Comparison of ENCODE assay signal across 25 cellular contexts in the genomic region with DNA sequence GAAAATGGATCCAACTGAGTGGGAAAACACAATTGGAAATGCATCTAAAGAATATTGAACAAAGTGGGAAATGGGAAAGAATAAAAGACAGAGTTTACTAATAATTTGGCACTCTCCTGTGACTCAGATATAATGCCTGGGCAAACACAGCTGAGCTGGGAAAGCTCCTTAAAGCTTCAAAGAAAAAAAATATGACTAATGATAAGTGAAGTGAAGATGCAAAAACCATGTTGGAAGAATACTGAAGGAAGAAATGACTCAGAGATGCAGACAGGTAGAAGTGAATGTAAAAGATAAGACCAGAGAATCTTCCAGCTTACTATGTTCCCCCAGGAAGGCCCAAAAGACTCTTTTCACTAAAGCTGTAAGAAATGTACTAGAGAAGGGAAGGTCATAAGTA.
DNase-seq lines count a peak whose midpoint lies in the region; ATAC-seq, FAIRE-seq and TF ChIP-seq lines count a peak whose summit lies in the region.
"Had no signal": no experiment of that assay in that cellular context is flagged by ENCODE, and none has a peak within 500 bp of the region (broad histone marks: within the 10 kb centered on the region; RNA-seq: fewer than 3 reads in every experiment).

No MANE protein-coding gene starts in this region.

- H3K9me3 ChIP-seq in esophagus squamous epithelium (no peaks in the 10 kb centered on the region), testis (no peaks in the 10 kb centered on the region), left ventricle myocardium inferior (replicated peaks) (no peaks in the 10 kb centered on the region)
- H3K9me3 ChIP-seq: BLaER1 treated with 17β-estradiol and CSF1 and Interleukin-3, amounts not matched to agents 10 nM and 100 nM; SJSA1 had no signal

- no peaks in the 10 kb centered on the region for H3K79me2 ChIP-seq in GM23338 (replicated peaks; ENCODE audit: insufficient read depth)

- ATAC-seq in GM23338, result no peak
- ATAC-seq: CD8-positive, alpha-beta T cell had no signal

- H3K4me2 ChIP-seq in GM23338, result no peak overlapping the region
- H3K4me2 ChIP-seq: BLaER1 treated with 17β-estradiol and CSF1 and Interleukin-3, amounts not matched to agents 10 nM and 100 nM had no signal

- H2AFZ ChIP-seq in GM23338, result 0 out of 2 replicates have a peak overlapping the region, but pooled peaks have one; percentile 64

- no peak overlapping the region for H3K27ac ChIP-seq in GM23338 (ENCODE audit: low read depth)
- H3K27ac ChIP-seq in esophagus squamous epithelium, result no peak overlapping the region
- no peak overlapping the region for H3K27ac ChIP-seq in testis
- H3K27ac ChIP-seq in left ventricle myocardium inferior (replicated peaks), result no peak overlapping the region
- H3K27ac ChIP-seq: BLaER1 treated with 17β-estradiol and CSF1 and Interleukin-3, amounts not matched to agents 10 nM and 100 nM; SJSA1 had no signal

- no peaks in the 10 kb centered on the region for H3K4me1 ChIP-seq in GM23338 (ENCODE audit: insufficient read depth)
- H3K4me1 ChIP-seq in esophagus squamous epithelium, result no peaks in the 10 kb centered on the region
- H3K4me1 ChIP-seq in testis, result no peaks in the 10 kb centered on the region
- no peaks in the 10 kb centered on the region for H3K4me1 ChIP-seq in left ventricle myocardium inferior
- H3K4me1 ChIP-seq: BLaER1 treated with 17β-estradiol and CSF1 and Interleukin-3, amounts not matched to agents 10 nM and 100 nM; SJSA1 had no signal

- no peaks in the 10 kb centered on the region for H4K20me1 ChIP-seq in GM23338 (replicated peaks; ENCODE audit: insufficient read depth)
- H4K20me1 ChIP-seq: BLaER1 treated with 17β-estradiol and CSF1 and Interleukin-3, amounts not matched to agents 10 nM and 100 nM had no signal

- TF ChIP-seq CTCF in GM23338 (conservative IDR thresholded peaks at IDR 0.05; ENCODE audit: low read depth in 2 of 2), result no peak
- no peak for TF ChIP-seq CTCF in esophagus squamous epithelium (IDR thresholded peaks at IDR 0.05)
- TF ChIP-seq CTCF in testis (IDR thresholded peaks at IDR 0.05), result no peak
- no peak for TF ChIP-seq CTCF in left ventricle myocardium inferior (IDR thresholded peaks at IDR 0.05; ENCODE audit: borderline replicate concordance)

- H3K27me3 Mint-ChIP-seq in GM23338 (ENCODE audit: insufficient read depth, low read depth, poor library complexity), result no peaks in the 10 kb centered on the region
- H3K27me3 Mint-ChIP-seq: IgD-negative memory B cell had no signal

- no peaks in the 10 kb centered on the region for H3K27me3 ChIP-seq in GM23338 (ENCODE audit: insufficient read depth)
- H3K27me3 ChIP-seq in esophagus squamous epithelium, result no peaks in the 10 kb centered on the region
- no peaks in the 10 kb centered on the region for H3K27me3 ChIP-seq in testis
- no peaks in the 10 kb centered on the region for H3K27me3 ChIP-seq in left ventricle myocardium inferior (ENCODE audit: low read depth)
- H3K27me3 ChIP-seq: BLaER1 treated with 17β-estradiol and CSF1 and Interleukin-3, amounts not matched to agents 10 nM and 100 nM had no signal

- H3K4me1 Mint-ChIP-seq in GM23338, result no peaks in the 10 kb centered on the region
- H3K4me1 Mint-ChIP-seq: IgD-negative memory B cell had no signal

- H3K9me3 Mint-ChIP-seq in GM23338, result no peaks in the 10 kb centered on the region

- H3K27ac Mint-ChIP-seq in GM23338, result no peak overlapping the region
- H3K27ac Mint-ChIP-seq: CD8-positive, alpha-beta T cell; IgD-negative memory B cell had no signal

- H3K4me3 ChIP-seq in GM23338 (no peak overlapping the region), esophagus squamous epithelium (no peak overlapping the region), testis (no peak overlapping the region), left ventricle myocardium inferior (no peak overlapping the region)
- H3K4me3 ChIP-seq: BLaER1 treated with 17β-estradiol and CSF1 and Interleukin-3, amounts not matched to agents 10 nM and 100 nM; SJSA1 had no signal

- H3K36me3 Mint-ChIP-seq in GM23338 (ENCODE audit: low read depth), result no peaks in the 10 kb centered on the region
- H3K36me3 Mint-ChIP-seq: CD8-positive, alpha-beta T cell; IgD-negative memory B cell had no signal

- no peaks in the 10 kb centered on the region for H3F3A ChIP-seq in GM23338 (replicated peaks; ENCODE audit: low read depth)

- no peaks in the 10 kb centered on the region for H3K9me2 ChIP-seq in GM23338 (ENCODE audit: insufficient read depth)

- no peak overlapping the region for H3K4me3 Mint-ChIP-seq in GM23338
- H3K4me3 Mint-ChIP-seq: CD8-positive, alpha-beta T cell; IgD-negative memory B cell had no signal

- no peak for FAIRE-seq in H54 (lab: Jason Lieb, UNC)
- FAIRE-seq: GM12891, GM18507, HTR-8/SVneo had no signal

- DNase-seq in GM23338 (ENCODE audit: low spot score) (no peak), NCI-H69 (lab: John Stamatoyannopoulos, UW) (peak; percentile 9), astrocyte of the hippocampus (ENCODE audit: low read depth, low spot score) (peak; percentile 3), iris pigment epithelial cell (ENCODE audit: low read depth) (peak; percentile 38), H54 (ENCODE audit: insufficient read length, low spot score) (no peak), esophagus squamous epithelium (lab: John Stamatoyannopoulos, UW) (no peak), testis (no peak), left ventricle myocardium inferior (no peak)
- DNase-seq: Calu3; CD8-positive, alpha-beta T cell; H7; Kasumi-1; NCI-H1105 treated with DMSO at 0.1 percent for 48 hours; NCI-H1694; NCI-H2081 treated with DMSO at 0.1 percent for 48 hours; NCI-H510A; NCI-H774; OCI-M1; RPMI8226 had no signal

- H3K36me3 ChIP-seq in GM23338 (ENCODE audit: insufficient read depth), result no peaks in the 10 kb centered on the region
- no peaks in the 10 kb centered on the region for H3K36me3 ChIP-seq in esophagus squamous epithelium
- H3K36me3 ChIP-seq in testis (ENCODE audit: low read depth, missing control alignments), result no peaks in the 10 kb centered on the region
- no peaks in the 10 kb centered on the region for H3K36me3 ChIP-seq in left ventricle myocardium inferior
- H3K36me3 ChIP-seq: BLaER1 treated with 17β-estradiol and CSF1 and Interleukin-3, amounts not matched to agents 10 nM and 100 nM; SJSA1 had no signal

- no peak for TF ChIP-seq POLR2A in H54 (IDR thresholded peaks at IDR 0.05; ENCODE audit: low read depth, low read length)
- no peak for TF ChIP-seq POLR2A in esophagus squamous epithelium (IDR thresholded peaks at IDR 0.05)
- TF ChIP-seq POLR2A in testis (IDR thresholded peaks at IDR 0.05), result no peak

- intact Hi-C loops in esophagus squamous epithelium (cut with DNase I), result no loop called here
- intact Hi-C loops in testis (cut with DNase I; ENCODE audit: low total_unique reads), result no loop called here
- intact Hi-C loops in left ventricle myocardium inferior (cut with micrococcal nuclease), result no loop called here

TF ChIP-seq in GM23338, 12 proteins besides CTCF, POLR2A, EP300 and RAD21 (continues in another document):
- TF ChIP-seq, protein P1, sequence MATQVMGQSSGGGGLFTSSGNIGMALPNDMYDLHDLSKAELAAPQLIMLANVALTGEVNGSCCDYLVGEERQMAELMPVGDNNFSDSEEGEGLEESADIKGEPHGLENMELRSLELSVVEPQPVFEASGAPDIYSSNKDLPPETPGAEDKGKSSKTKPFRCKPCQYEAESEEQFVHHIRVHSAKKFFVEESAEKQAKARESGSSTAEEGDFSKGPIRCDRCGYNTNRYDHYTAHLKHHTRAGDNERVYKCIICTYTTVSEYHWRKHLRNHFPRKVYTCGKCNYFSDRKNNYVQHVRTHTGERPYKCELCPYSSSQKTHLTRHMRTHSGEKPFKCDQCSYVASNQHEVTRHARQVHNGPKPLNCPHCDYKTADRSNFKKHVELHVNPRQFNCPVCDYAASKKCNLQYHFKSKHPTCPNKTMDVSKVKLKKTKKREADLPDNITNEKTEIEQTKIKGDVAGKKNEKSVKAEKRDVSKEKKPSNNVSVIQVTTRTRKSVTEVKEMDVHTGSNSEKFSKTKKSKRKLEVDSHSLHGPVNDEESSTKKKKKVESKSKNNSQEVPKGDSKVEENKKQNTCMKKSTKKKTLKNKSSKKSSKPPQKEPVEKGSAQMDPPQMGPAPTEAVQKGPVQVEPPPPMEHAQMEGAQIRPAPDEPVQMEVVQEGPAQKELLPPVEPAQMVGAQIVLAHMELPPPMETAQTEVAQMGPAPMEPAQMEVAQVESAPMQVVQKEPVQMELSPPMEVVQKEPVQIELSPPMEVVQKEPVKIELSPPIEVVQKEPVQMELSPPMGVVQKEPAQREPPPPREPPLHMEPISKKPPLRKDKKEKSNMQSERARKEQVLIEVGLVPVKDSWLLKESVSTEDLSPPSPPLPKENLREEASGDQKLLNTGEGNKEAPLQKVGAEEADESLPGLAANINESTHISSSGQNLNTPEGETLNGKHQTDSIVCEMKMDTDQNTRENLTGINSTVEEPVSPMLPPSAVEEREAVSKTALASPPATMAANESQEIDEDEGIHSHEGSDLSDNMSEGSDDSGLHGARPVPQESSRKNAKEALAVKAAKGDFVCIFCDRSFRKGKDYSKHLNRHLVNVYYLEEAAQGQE (IDR thresholded peaks at IDR 0.05; ENCODE audit: unreplicated experiment), result no peak
- TF ChIP-seq EZH2phosphoT487 (IDR thresholded peaks at IDR 0.05; ENCODE audit: unreplicated experiment) (no peak), JUNB (IDR thresholded peaks at IDR 0.05; ENCODE audit: unreplicated experiment) (no peak), ZNF114 (CRISPR knock-in tag; IDR thresholded peaks at IDR 0.05) (no peak), STAT1 (IDR thresholded peaks at IDR 0.05; ENCODE audit: unreplicated experiment) (no peak), EZH2 (IDR thresholded peaks at IDR 0.05; ENCODE audit: low read depth, unreplicated experiment) (no peak), POLR2AphosphoS5 (IDR thresholded peaks at IDR 0.05; ENCODE audit: low read depth) (no peak), ZNF331 (CRISPR knock-in tag; IDR thresholded peaks at IDR 0.05; ENCODE audit: low read depth) (no peak), CREB1 (CRISPR knock-in tag; IDR thresholded peaks at IDR 0.05; ENCODE audit: low read depth) (no peak)
- TF ChIP-seq, protein P2, sequence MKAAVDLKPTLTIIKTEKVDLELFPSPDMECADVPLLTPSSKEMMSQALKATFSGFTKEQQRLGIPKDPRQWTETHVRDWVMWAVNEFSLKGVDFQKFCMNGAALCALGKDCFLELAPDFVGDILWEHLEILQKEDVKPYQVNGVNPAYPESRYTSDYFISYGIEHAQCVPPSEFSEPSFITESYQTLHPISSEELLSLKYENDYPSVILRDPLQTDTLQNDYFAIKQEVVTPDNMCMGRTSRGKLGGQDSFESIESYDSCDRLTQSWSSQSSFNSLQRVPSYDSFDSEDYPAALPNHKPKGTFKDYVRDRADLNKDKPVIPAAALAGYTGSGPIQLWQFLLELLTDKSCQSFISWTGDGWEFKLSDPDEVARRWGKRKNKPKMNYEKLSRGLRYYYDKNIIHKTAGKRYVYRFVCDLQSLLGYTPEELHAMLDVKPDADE (IDR thresholded peaks at IDR 0.05), result no peak

Comparison
In these comparisons a context has a peak if more than half of its experiments do, and no peak if none do; other contexts are left out.
1. DNase-seq: peak in NCI-H69 (single experiment), astrocyte of the hippocampus (single experiment) and iris pigment epithelial cell (single experiment); none in GM23338 (single experiment), H54 (single experiment), esophagus squamous epithelium (single experiment), testis (single experiment) and left ventricle myocardium inferior (single experiment).